Comparison of ENCODE assay signal across 35 cellular contexts in the genomic region with DNA sequence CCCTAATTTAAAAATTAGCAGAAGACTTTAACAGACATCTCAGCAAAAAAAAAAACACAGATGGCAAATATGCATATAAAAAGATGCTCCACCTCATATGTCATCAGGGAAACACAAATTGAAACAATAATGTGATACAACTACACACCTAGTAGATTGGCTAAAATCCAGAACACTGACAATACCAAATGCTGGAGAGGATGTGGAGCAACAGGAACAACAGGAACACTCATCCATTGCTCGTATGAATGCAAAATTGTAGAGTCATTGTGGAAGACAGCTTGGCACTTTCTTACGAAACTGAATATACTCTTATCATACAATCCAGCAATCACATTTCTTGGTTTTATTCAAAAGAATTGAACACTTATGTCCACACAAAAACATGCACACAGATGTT. TPM values are rescaled to one million over a fixed set of nuclear protein-coding genes. Genes with fewer than 3 reads are reported as not detected.
"Had no signal": no experiment of that assay in that cellular context is flagged by ENCODE, and none has a peak within 500 bp of the region (broad histone marks: within the 10 kb centered on the region; RNA-seq: fewer than 3 reads in every experiment).

No MANE protein-coding gene starts in this region.

- H3K27me3 ChIP-seq: SJCRH30 had no signal

- H3K4me3 ChIP-seq: cardiac muscle cell, SJCRH30, SK-N-MC had no signal

- H3K9me3 ChIP-seq: SJCRH30 had no signal

- DNase-seq: activated CD4-positive, alpha-beta memory T cell treated with anti-CD3 and anti-CD28 coated beads, Interleukin-2, amount 10 ng/mL, durations not matched to agents 7 days and 5 days; activated CD4-positive, alpha-beta T cell treated with anti-CD3 and anti-CD28 coated beads for 1 hour; activated CD4-positive, alpha-beta T cell treated with anti-CD3 and anti-CD28 coated beads for 48 hours; activated CD4-positive, CD25-positive, alpha-beta regulatory T cell; activated CD8-positive, alpha-beta memory T cell treated with anti-CD3 and anti-CD28 coated beads for 24 hours; activated CD8-positive, alpha-beta memory T cell treated with anti-CD3 and anti-CD28 coated beads, Interleukin-2, amount 10 ng/mL, durations not matched to agents 7 days and 5 days; activated CD8-positive, alpha-beta memory T cell treated with anti-CD3 and anti-CD28 coated beads, Interleukin-2, amount 50 U/mL, for 48 hours; activated effector memory CD4-positive, alpha-beta T cell treated with Interleukin-2 at 50 U/mL for 16 hours; activated naive CD4-positive, alpha-beta T cell treated with anti-CD3 and anti-CD28 coated beads, Interleukin-2, amount 10 ng/mL, durations not matched to agents 7 days and 5 days; activated naive CD8-positive, alpha-beta T cell treated with anti-CD3 and anti-CD28 coated beads, Interleukin-2, amount 50 U/mL, for 24 hours; activated T-cell treated with anti-CD3 and anti-CD28 coated beads, Interleukin-2, amount 50 U/mL, for 48 hours; anterior cingulate cortex; Kasumi-1; KBM-7; MM.1S; MV-4-11; NCI-H1092; NCI-H1436 treated with DMSO at 0.1 percent for 48 hours; NCI-H187; NCI-H2081 treated with DMSO at 0.1 percent for 48 hours; NCI-H226; NCI-H446 treated with DMSO at 0.1 percent for 48 hours; NCI-H524; NCI-H69; NCI-H82; SHP77; SJCRH30; T1000; WERI-Rb-1 had no signal

- H3K27ac ChIP-seq: cardiac muscle cell, SJCRH30, SK-N-MC, WERI-Rb-1 had no signal

- H3K4me1 ChIP-seq: SJCRH30 had no signal

- ATAC-seq: activated CD8-positive, alpha-beta memory T cell treated with anti-CD3 and anti-CD28 coated beads, Interleukin-2, amount 10 ng/mL, durations not matched to agents 7 days and 5 days; activated naive CD8-positive, alpha-beta T cell treated with anti-CD3 and anti-CD28 coated beads, Interleukin-2, amount 50 U/mL, for 24 hours had no signal

- H3K36me3 ChIP-seq: cardiac muscle cell, SJCRH30, WERI-Rb-1 had no signal

RNA-seq across cellular contexts. Expression of a gene that starts 22.1 kb away (rescaled TPM):
- total RNA-seq: activated CD4-positive, alpha-beta memory T cell treated with anti-CD3 and anti-CD28 coated beads, Interleukin-2, amount 10 ng/mL, durations not matched to agents 7 days and 5 days; cardiac muscle cell; T-helper 1 cell treated with Interleukin-12 subunit alpha and Interleukin-12 subunit beta and Interleukin-4 antibody, amounts not matched to agents 30 ng/mL and 1 ng/mL, for 36 hours; T-helper 2 cell treated with Interferon-gamma antibody and Interleukin-4, amounts not matched to agents 100 ng/mL and 5 ng/mL, for 36 hours had no signal

RNA-seq across cellular contexts. Expression of a gene that starts 28.4 kb away (rescaled TPM):
- total RNA-seq: T-helper 1 cell treated with Interleukin-12 subunit alpha and Interleukin-12 subunit beta and Interleukin-4 antibody, amounts not matched to agents 30 ng/mL and 1 ng/mL, for 36 hours; T-helper 2 cell treated with Interferon-gamma antibody and Interleukin-4, amounts not matched to agents 100 ng/mL and 5 ng/mL, for 36 hours had no signal

RNA-seq across cellular contexts. Expression of a gene that starts 32.0 kb away (rescaled TPM):
- total RNA-seq: chondrocyte, RPMI7951 had no signal

RNA-seq across cellular contexts. Expression of a gene that starts 45.0 kb away (rescaled TPM):
- total RNA-seq: activated CD4-positive, alpha-beta memory T cell treated with anti-CD3 and anti-CD28 coated beads, Interleukin-2, amount 10 ng/mL, durations not matched to agents 7 days and 5 days; activated CD8-positive, alpha-beta memory T cell treated with anti-CD3 and anti-CD28 coated beads, Interleukin-2, amount 10 ng/mL, durations not matched to agents 7 days and 5 days; T-helper 1 cell treated with Interleukin-12 subunit alpha and Interleukin-12 subunit beta and Interleukin-4 antibody, amounts not matched to agents 30 ng/mL and 1 ng/mL, for 36 hours; T-helper 2 cell treated with Interferon-gamma antibody and Interleukin-4, amounts not matched to agents 100 ng/mL and 5 ng/mL, for 36 hours had no signal
